9 cellular contexts compared by ENCODE assay signal in genomic region chr5:79020861-79021561, GRCh38. TPM values are rescaled to one million over a fixed set of nuclear protein-coding genes. Genes with fewer than 3 reads are reported as not detected.
DNase-seq lines count a peak whose midpoint lies in the region; ATAC-seq and TF ChIP-seq lines count a peak whose summit lies in the region.
"Had no signal": no experiment of that assay in that cellular context is flagged by ENCODE, and none has a peak within 500 bp of the region (broad histone marks: within the 10 kb centered on the region; RNA-seq: fewer than 3 reads in every experiment).

No MANE protein-coding gene starts in this region.

- peaks cover 59% of the 10 kb centered on the region for H3K27me3 Mint-ChIP-seq in activated T-helper 1 cell treated with anti-CD3 and anti-CD28 coated beads, Interleukin-12 subunit alpha, Interleukin-12 subunit beta, Interleukin-2, Interleukin-4 antibody, amounts not matched to agents 30 ng/mL and 10 ng/mL and 1 ng/mL, durations not matched to agents 14 hours and 24 hours and 36 hours (ENCODE audit: insufficient read depth)

- intact Hi-C loops in OCI-LY7 (cut with micrococcal nuclease; ENCODE audit: unreplicated experiment) = no loop called here
- intact Hi-C loops in activated T-helper 1 cell treated with anti-CD3 and anti-CD28 coated beads, Interleukin-12 subunit alpha, Interleukin-12 subunit beta, Interleukin-2, Interleukin-4 antibody, amounts not matched to agents 30 ng/mL and 10 ng/mL and 1 ng/mL, durations not matched to agents 14 hours and 24 hours and 36 hours (cut with micrococcal nuclease) = loop anchor here (1.0 to 10.0 kb wide), 6 partner anchors 36 to 844 kb away; partner anchors contain the start of gene ARSB

- BruUV-seq in OCI-LY7 (replicated peaks; lab: Mats Ljungman, UMichigan) = no TSS peak

- H3K79me2 ChIP-seq in OCI-LY7 (ENCODE audit: insufficient read depth, low read depth, low read length) (no peaks in the 10 kb centered on the region), osteoblast (ENCODE audit: insufficient read depth, low read length) (no peaks in the 10 kb centered on the region)

- H3K4me3 Mint-ChIP-seq in activated T-helper 1 cell treated with anti-CD3 and anti-CD28 coated beads, Interleukin-12 subunit alpha, Interleukin-12 subunit beta, Interleukin-2, Interleukin-4 antibody, amounts not matched to agents 30 ng/mL and 10 ng/mL and 1 ng/mL, durations not matched to agents 14 hours and 24 hours and 36 hours = no peak overlapping the region
- H3K4me3 Mint-ChIP-seq: activated naive CD4-positive, alpha-beta T cell treated with anti-CD3 and anti-CD28 coated beads, Interleukin-2, amount 50 U/mL, for 24 hours had no signal

- H3K4me1 Mint-ChIP-seq in activated T-helper 1 cell treated with anti-CD3 and anti-CD28 coated beads, Interleukin-12 subunit alpha, Interleukin-12 subunit beta, Interleukin-2, Interleukin-4 antibody, amounts not matched to agents 30 ng/mL and 10 ng/mL and 1 ng/mL, durations not matched to agents 14 hours and 24 hours and 36 hours (ENCODE audit: low read depth) = peaks cover 6% of the 10 kb centered on the region

- H3K9me3 Mint-ChIP-seq in activated T-helper 1 cell treated with anti-CD3 and anti-CD28 coated beads, Interleukin-12 subunit alpha, Interleukin-12 subunit beta, Interleukin-2, Interleukin-4 antibody, amounts not matched to agents 30 ng/mL and 10 ng/mL and 1 ng/mL, durations not matched to agents 14 hours and 24 hours and 36 hours = no peaks in the 10 kb centered on the region
- H3K9me3 Mint-ChIP-seq: activated naive CD4-positive, alpha-beta T cell treated with anti-CD3 and anti-CD28 coated beads, Interleukin-2, amount 50 U/mL, for 24 hours had no signal

- H2AFZ ChIP-seq in OCI-LY7 (ENCODE audit: low read length) = no peak overlapping the region; the same call in 1 of the 2 replicates
- peak overlapping the region; percentile 95 for H2AFZ ChIP-seq in osteoblast (ENCODE audit: low read length)

- H3K4me2 ChIP-seq in OCI-LY7 (ENCODE audit: low read length) = no peak overlapping the region
- H3K4me2 ChIP-seq in osteoblast (ENCODE audit: insufficient read depth, low read length) = peak overlapping the region; percentile 86

- ATAC-seq in GM18502 (IDR thresholded peaks at IDR 0.05; ENCODE audit: poor library complexity, unreplicated experiment) = no peak

- H3K27ac ChIP-seq in OCI-LY7 (ENCODE audit: low read depth, low read length, poor library complexity, severe bottlenecking) (no peak overlapping the region), osteoblast (ENCODE audit: low read depth, low read length) (peak overlapping the region; percentile 82)

- no peaks in the 10 kb centered on the region for H3K4me1 ChIP-seq in OCI-LY7 (ENCODE audit: insufficient read depth, low read length, poor library complexity, severe bottlenecking)
- peaks cover 25% of the 10 kb centered on the region for H3K4me1 ChIP-seq in osteoblast (ENCODE audit: insufficient read depth, low read length)

- CTCF ChIA-PET in OCI-LY7 (lab: Charles Lee; ENCODE audit: unreplicated experiment) = no interaction called here

- no peak overlapping the region for H3K4me3 ChIP-seq in HFF-Myc (replicated peaks; ENCODE audit: low read depth, low read length)
- no peak overlapping the region for H3K4me3 ChIP-seq in OCI-LY7 (ENCODE audit: low read depth, low read length, poor library complexity, severe bottlenecking)
- H3K4me3 ChIP-seq in osteoblast (ENCODE audit: insufficient read depth, low read length) = peak overlapping the region; percentile 63

- H3K27me3 ChIP-seq in osteoblast (ENCODE audit: insufficient read depth, low read length) = no peaks in the 10 kb centered on the region

- DNase-seq in D341Med (ENCODE audit: low spot score) (peak; percentile 69), HFF-Myc (ENCODE audit: extremely low read depth, low read depth) (peak; percentile 35), OCI-LY7 (ENCODE audit: low spot score) (peak; percentile 60), glomerular endothelial cell (ENCODE audit: extremely low read depth, low read depth, low spot score) (peak; percentile 62), osteoblast (ENCODE audit: insufficient read length, low spot score, missing footprints) (no peak)
- peak; percentile 31 for DNase-seq in activated naive CD4-positive, alpha-beta T cell treated with Interleukin-2 at 50 U/mL for 16 hours
- no peak for DNase-seq in activated T-helper 1 cell treated with anti-CD3 and anti-CD28 coated beads, Interleukin-12 subunit alpha, Interleukin-12 subunit beta, Interleukin-2, Interleukin-4 antibody, amounts not matched to agents 30 ng/mL and 10 ng/mL and 1 ng/mL, durations not matched to agents 14 hours and 24 hours and 36 hours (ENCODE audit: low spot score)

- H3K9me3 ChIP-seq in OCI-LY7 (ENCODE audit: low read length) (no peaks in the 10 kb centered on the region), osteoblast (ENCODE audit: low read depth, low read length) (no peaks in the 10 kb centered on the region)

- peak; percentile 92 for TF ChIP-seq CTCF in HFF-Myc (IDR thresholded peaks at IDR 0.05; ENCODE audit: low read depth, low read length, missing control alignments)
- TF ChIP-seq CTCF in OCI-LY7 (conservative IDR thresholded peaks at IDR 0.05; ENCODE audit: low read length) = peak; percentile 95
- peak; percentile 95 for TF ChIP-seq CTCF in osteoblast (IDR thresholded peaks at IDR 0.05; ENCODE audit: extremely low read depth, low read depth, low read length)

- H3K9me2 ChIP-seq in OCI-LY7 (ENCODE audit: insufficient read depth, low read length) = no peaks in the 10 kb centered on the region

- POLR2A ChIA-PET in OCI-LY7 (lab: Charles Lee) = interaction anchor here (0.7 to 0.8 kb wide), 2 partner anchors 22 to 112 kb away, joined by 3 read pairs; no protein-coding TSS in a partner anchor

- H4K20me1 ChIP-seq in OCI-LY7 (ENCODE audit: insufficient read depth, low read length) (no peaks in the 10 kb centered on the region), osteoblast (ENCODE audit: insufficient read depth, low read length) (no peaks in the 10 kb centered on the region)

- no peaks in the 10 kb centered on the region for H3K36me3 Mint-ChIP-seq in activated T-helper 1 cell treated with anti-CD3 and anti-CD28 coated beads, Interleukin-12 subunit alpha, Interleukin-12 subunit beta, Interleukin-2, Interleukin-4 antibody, amounts not matched to agents 30 ng/mL and 10 ng/mL and 1 ng/mL, durations not matched to agents 14 hours and 24 hours and 36 hours (ENCODE audit: low read depth)
- H3K36me3 Mint-ChIP-seq: activated naive CD4-positive, alpha-beta T cell treated with anti-CD3 and anti-CD28 coated beads, Interleukin-2, amount 50 U/mL, for 24 hours had no signal

- no peak overlapping the region for H3K27ac Mint-ChIP-seq in activated T-helper 1 cell treated with anti-CD3 and anti-CD28 coated beads, Interleukin-12 subunit alpha, Interleukin-12 subunit beta, Interleukin-2, Interleukin-4 antibody, amounts not matched to agents 30 ng/mL and 10 ng/mL and 1 ng/mL, durations not matched to agents 14 hours and 24 hours and 36 hours
- H3K27ac Mint-ChIP-seq: activated naive CD4-positive, alpha-beta T cell treated with anti-CD3 and anti-CD28 coated beads, Interleukin-2, amount 50 U/mL, for 24 hours had no signal

- H3K36me3 ChIP-seq in OCI-LY7 (ENCODE audit: insufficient read depth, low read length) (no peaks in the 10 kb centered on the region), osteoblast (ENCODE audit: insufficient read depth, low read length) (no peaks in the 10 kb centered on the region)

RNA-seq across cellular contexts. Expression of gene ARSB, which starts 35.9 kb away (rescaled TPM):
- total RNA-seq in OCI-LY7 (2014; rRNA removed; shearing (Covaris generic)) = 5.6 and 9.2 TPM in 2 replicates
- total RNA-seq in OCI-LY7 (2022) (8.9 and 9.2 TPM in 2 replicates), glomerular endothelial cell (22.9 and 37.2 TPM in 2 replicates), osteoblast (33.6 and 38.4 TPM in 2 replicates)
- 11.3 and 13.8 TPM in 2 replicates for total RNA-seq in activated T-helper 1 cell treated with anti-CD3 and anti-CD28 coated beads, Interleukin-12 subunit alpha, Interleukin-12 subunit beta, Interleukin-2, Interleukin-4 antibody, amounts not matched to agents 30 ng/mL and 10 ng/mL and 1 ng/mL, durations not matched to agents 14 hours and 24 hours and 36 hours

RNA-seq across cellular contexts. Expression of gene DMGDH, which starts 48.5 kb away (rescaled TPM):
- not detected in 2 replicates for total RNA-seq in OCI-LY7 (2014; rRNA removed; shearing (Covaris generic))
- total RNA-seq in OCI-LY7 (2022) = 1.1 and 1.5 TPM in 2 replicates
- total RNA-seq in glomerular endothelial cell = 1.1 TPM in 1 of 2 replicates, not detected in the other
- total RNA-seq in osteoblast = 7.2 and 9.7 TPM in 2 replicates
- not detected in 2 replicates for total RNA-seq in activated T-helper 1 cell treated with anti-CD3 and anti-CD28 coated beads, Interleukin-12 subunit alpha, Interleukin-12 subunit beta, Interleukin-2, Interleukin-4 antibody, amounts not matched to agents 30 ng/mL and 10 ng/mL and 1 ng/mL, durations not matched to agents 14 hours and 24 hours and 36 hours

RNA-seq across cellular contexts. Expression of gene BHMT2, which starts 48.6 kb away (rescaled TPM):
- not detected in 2 replicates for total RNA-seq in OCI-LY7 (2014; rRNA removed; shearing (Covaris generic))
- total RNA-seq in OCI-LY7 (2022) (not detected in 2 replicates), glomerular endothelial cell (0.76 TPM in 1 of 2 replicates, not detected in the other), osteoblast (8.3 and 12.1 TPM in 2 replicates)
- not detected in 2 replicates for total RNA-seq in activated T-helper 1 cell treated with anti-CD3 and anti-CD28 coated beads, Interleukin-12 subunit alpha, Interleukin-12 subunit beta, Interleukin-2, Interleukin-4 antibody, amounts not matched to agents 30 ng/mL and 10 ng/mL and 1 ng/mL, durations not matched to agents 14 hours and 24 hours and 36 hours

Comparison
In these comparisons a context has a peak if more than half of its experiments do, and no peak if none do; other contexts are left out.
1. DNase-seq: peak in D341Med (single experiment), HFF-Myc (single experiment), OCI-LY7 (single experiment), activated naive CD4-positive, alpha-beta T cell treated with Interleukin-2 at 50 U/mL for 16 hours (single experiment) and glomerular endothelial cell (single experiment); none in osteoblast (single experiment) and activated T-helper 1 cell treated with anti-CD3 and anti-CD28 coated beads, Interleukin-12 subunit alpha, Interleukin-12 subunit beta, Interleukin-2, Interleukin-4 antibody, amounts not matched to agents 30 ng/mL and 10 ng/mL and 1 ng/mL, durations not matched to agents 14 hours and 24 hours and 36 hours (single experiment).
2. Peak in every context shown above with its lines, with median percentiles within 50 percentile points of each other: CTCF ChIP-seq.